In the genomic region with DNA sequence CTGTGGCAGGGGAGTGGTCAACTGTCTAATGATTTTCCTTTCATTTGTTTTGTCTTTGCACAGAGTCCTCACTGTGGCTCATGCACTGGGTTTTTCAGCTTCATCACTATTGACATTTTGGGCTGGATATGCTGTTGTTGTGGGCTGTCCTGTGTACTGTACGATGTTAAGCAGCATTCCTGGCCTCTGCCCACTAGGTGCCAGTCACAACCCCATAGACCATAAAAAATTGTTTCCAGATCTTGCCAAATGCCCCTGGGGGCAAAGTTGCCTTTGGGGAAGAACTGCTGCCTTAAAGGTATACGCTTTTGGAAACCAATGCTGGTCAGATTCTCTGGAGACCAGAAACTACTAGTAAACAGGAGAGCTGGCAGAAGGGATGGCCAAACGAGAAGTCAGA, we compare ENCODE assay signal across 8 cellular contexts.
DNase-seq lines count a peak whose midpoint lies in the region; ATAC-seq and TF ChIP-seq lines count a peak whose summit lies in the region.

No MANE protein-coding gene starts in this region.

- TF ChIP-seq CTCF in A673 (conservative IDR thresholded peaks at IDR 0.05; ENCODE audit: low read depth, low read length) = peak; percentile 41
- TF ChIP-seq CTCF in PC-9 (conservative IDR thresholded peaks at IDR 0.05) = peak; percentile 58
- TF ChIP-seq CTCF in cardiac muscle cell (IDR thresholded peaks at IDR 0.05; ENCODE audit: low read depth, low read length) = peak; percentile 22
- no peak for TF ChIP-seq CTCF in vagina (IDR thresholded peaks at IDR 0.05)
- TF ChIP-seq CTCF in smooth muscle cell (IDR thresholded peaks at IDR 0.05; ENCODE audit: borderline replicate concordance, insufficient read depth, poor library complexity, severe bottlenecking) = no peak

- H3K27me3 ChIP-seq in A673 (replicated peaks; ENCODE audit: insufficient read depth, low read depth, low read length, poor library complexity) = no peaks in the 10 kb centered on the region
- no peaks in the 10 kb centered on the region for H3K27me3 ChIP-seq in PC-9 (ENCODE audit: insufficient read depth, low read depth)
- no peaks in the 10 kb centered on the region for H3K27me3 ChIP-seq in cardiac muscle cell
- no peaks in the 10 kb centered on the region for H3K27me3 ChIP-seq in vagina
- no peaks in the 10 kb centered on the region for H3K27me3 ChIP-seq in smooth muscle cell (ENCODE audit: low read depth)

- H3K27ac ChIP-seq in A673 (ENCODE audit: low read depth, low read length, poor library complexity, severe bottlenecking) (no peak overlapping the region), PC-9 (no peak overlapping the region), cardiac muscle cell (no peak overlapping the region), vagina (no peak overlapping the region), smooth muscle cell (ENCODE audit: low read depth) (no peak overlapping the region)

- 48% methylated on average over 3 of the region's 3 CpGs for WGBS in smooth muscle cell (ENCODE audit: low lambda C conversion rate)

- BruUV-seq in A673 (replicated peaks; lab: Mats Ljungman, UMichigan) = no TSS peak
- BruUV-seq in PC-9 (replicated peaks; lab: Mats Ljungman, UMichigan) = no TSS peak

- no peaks in the 10 kb centered on the region for H3K79me2 ChIP-seq in PC-9 (ENCODE audit: low read depth)
- no peaks in the 10 kb centered on the region for H3K79me2 ChIP-seq in smooth muscle cell (ENCODE audit: low read depth)

- H3K4me2 ChIP-seq in PC-9 = peak overlapping the region; percentile 43
- no peak overlapping the region for H3K4me2 ChIP-seq in smooth muscle cell

- POLR2A ChIA-PET in A673 (lab: Charles Lee; ENCODE audit: low non-redundant PET) = no interaction called here
- POLR2A ChIA-PET in PC-9 (lab: Charles Lee; ENCODE audit: unreplicated experiment) = interaction anchor here (0.5 to 0.7 kb wide), 4 partner anchors 51 to 311 kb away, joined by 3 to 4 read pairs (median 4); no protein-coding TSS in a partner anchor

- CTCF ChIA-PET in A673 (lab: Charles Lee) (no interaction called here), PC-9 (lab: Charles Lee) (no interaction called here)

- H2AFZ ChIP-seq in PC-9 (no peak overlapping the region), smooth muscle cell (ENCODE audit: low read depth) (no peak overlapping the region)

- no peaks in the 10 kb centered on the region for H3K9me3 ChIP-seq in A673 (ENCODE audit: low read depth, low read length, poor library complexity, severe bottlenecking)
- no peaks in the 10 kb centered on the region for H3K9me3 ChIP-seq in PC-9 (ENCODE audit: insufficient read depth, low read depth)
- no peaks in the 10 kb centered on the region for H3K9me3 ChIP-seq in cardiac muscle cell (ENCODE audit: low read depth)
- no peaks in the 10 kb centered on the region for H3K9me3 ChIP-seq in vagina
- H3K9me3 ChIP-seq in smooth muscle cell (replicated peaks; ENCODE audit: low read depth) = no peaks in the 10 kb centered on the region

- no peaks in the 10 kb centered on the region for H4K20me1 ChIP-seq in PC-9 (ENCODE audit: insufficient read depth)
- no peaks in the 10 kb centered on the region for H4K20me1 ChIP-seq in smooth muscle cell (ENCODE audit: low read depth)

- H3K4me1 ChIP-seq in A673 (ENCODE audit: insufficient read depth, low read length, poor library complexity, severe bottlenecking) = no peaks in the 10 kb centered on the region
- H3K4me1 ChIP-seq in PC-9 (replicated peaks; ENCODE audit: insufficient read depth) = peaks cover 10% of the 10 kb centered on the region
- no peaks in the 10 kb centered on the region for H3K4me1 ChIP-seq in cardiac muscle cell (ENCODE audit: low read depth)
- no peaks in the 10 kb centered on the region for H3K4me1 ChIP-seq in vagina
- no peaks in the 10 kb centered on the region for H3K4me1 ChIP-seq in smooth muscle cell (ENCODE audit: low read depth)

- no peaks in the 10 kb centered on the region for H3K36me3 ChIP-seq in A673 (ENCODE audit: insufficient read depth, low read length, poor library complexity, severe bottlenecking)
- no peaks in the 10 kb centered on the region for H3K36me3 ChIP-seq in PC-9 (ENCODE audit: low read depth)
- H3K36me3 ChIP-seq in cardiac muscle cell = no peaks in the 10 kb centered on the region
- no peaks in the 10 kb centered on the region for H3K36me3 ChIP-seq in vagina
- no peaks in the 10 kb centered on the region for H3K36me3 ChIP-seq in smooth muscle cell (ENCODE audit: low read depth)

- no peak overlapping the region for H3K9ac ChIP-seq in smooth muscle cell (ENCODE audit: low read depth)

- DNase-seq in A673 (ENCODE audit: low spot score) = peak; percentile 56
- DNase-seq in PC-9 = peak; percentile 77 to 80
- peak in 1 of 2 donors; percentile 40 for DNase-seq in cardiac muscle cell (ENCODE audit: low read depth in 1 of 2, low spot score in 1 of 2)
- no peak for DNase-seq in vagina (ENCODE audit: extremely low spot score in 2 of 2)
- no peak for DNase-seq in smooth muscle cell (lab: John Stamatoyannopoulos, UW; ENCODE audit: unreplicated experiment)
- DNase-seq in ureter (ENCODE audit: low spot score) = no peak

- H3K4me3 ChIP-seq in A673 (ENCODE audit: low read depth, low read length, poor library complexity, severe bottlenecking) (no peak overlapping the region), PC-9 (no peak overlapping the region), cardiac muscle cell (no peak overlapping the region), vagina (no peak overlapping the region), smooth muscle cell (no peak overlapping the region)

- no peaks in the 10 kb centered on the region for H3F3A ChIP-seq in PC-9 (ENCODE audit: insufficient read depth, low read depth)
- H3F3A ChIP-seq in smooth muscle cell (ENCODE audit: low read depth) = no peaks in the 10 kb centered on the region

- ATAC-seq in GM21447 (IDR thresholded peaks at IDR 0.05; ENCODE audit: unreplicated experiment) (peak; percentile 57), HG02970 (IDR thresholded peaks at IDR 0.05; ENCODE audit: low FRiP score, unreplicated experiment) (no peak)

- TF ChIP-seq POLR2A in vagina (IDR thresholded peaks at IDR 0.05) = no peak

- intact Hi-C loops in A673 (cut with micrococcal nuclease; ENCODE audit: unreplicated experiment) (no loop called here), PC-9 (cut with micrococcal nuclease; ENCODE audit: unreplicated experiment) (loop anchor here (1.0 to 10.0 kb wide), 5 partner anchors 103 to 396 kb away; partner anchors contain the start of gene SPRY2), vagina (cut with DNase I) (no loop called here)

- no peaks in the 10 kb centered on the region; the same call in 1 of the 2 replicates for H3K9me2 ChIP-seq in PC-9 (ENCODE audit: insufficient read depth)

Comparison
In these comparisons a context has a peak if more than half of its experiments do, and no peak if none do; other contexts are left out.
1. DNase-seq: peak in A673 (single experiment) and PC-9 (2 of 2); none in vagina (0 of 2), smooth muscle cell (single experiment) and ureter (single experiment).
2. CTCF ChIP-seq: peak in A673 (single experiment), PC-9 (single experiment) and cardiac muscle cell (single experiment); none in vagina (0 of 3) and smooth muscle cell (single experiment).